In genomic region chr6:92848901-92849300, GRCh38 we compare ENCODE assay signal across 29 cellular contexts.
"Had no signal": no experiment of that assay in that cellular context is flagged by ENCODE, and none has a peak within 500 bp of the region (broad histone marks: within the 10 kb centered on the region; RNA-seq: fewer than 3 reads in every experiment).

No MANE protein-coding gene starts in this region.

- H3K36me3 ChIP-seq: ascending aorta, breast epithelium, cardiac muscle cell, colonic mucosa had no signal

- DNase-seq: activated CD4-positive, alpha-beta T cell treated with anti-CD3 and anti-CD28 coated beads for 1 hour; activated CD4-positive, alpha-beta T cell treated with anti-CD3 and anti-CD28 coated beads for 4 hours; activated CD4-positive, alpha-beta T cell treated with anti-CD3 and anti-CD28 coated beads, Interleukin-2, amount 10 ng/mL, durations not matched to agents 7 days and 5 days; activated CD4-positive, alpha-beta T cell treated with anti-CD3 and anti-CD28 coated beads, Interleukin-2, amount 50 U/mL, for 48 hours; activated CD8-positive, alpha-beta memory T cell treated with anti-CD3 and anti-CD28 coated beads for 24 hours; activated CD8-positive, alpha-beta T cell treated with anti-CD3 and anti-CD28 coated beads for 36 hours; activated effector memory CD4-positive, alpha-beta T cell treated with anti-CD3 and anti-CD28 coated beads, Interleukin-2, amount 50 U/mL, for 16 hours; activated naive CD4-positive, alpha-beta T cell treated with anti-CD3 and anti-CD28 coated beads, Interleukin-2, amount 10 ng/mL, durations not matched to agents 7 days and 5 days; activated naive CD8-positive, alpha-beta T cell treated with anti-CD3 and anti-CD28 coated beads, Interleukin-2, amount 10 ng/mL, durations not matched to agents 7 days and 5 days; activated T-cell treated with anti-CD3 and anti-CD28 coated beads, Interleukin-2, amount 50 U/mL, for 1 hour; activated T-cell treated with anti-CD3 and anti-CD28 coated beads, Interleukin-2, amount 50 U/mL, for 48 hours; central memory CD4-positive, alpha-beta T cell; cerebellar nuclear complex; colonic mucosa; effector CD8-positive, alpha-beta T cell; foreskin fibroblast; head of caudate nucleus; T-helper 1 cell; T-helper 17 cell; T1000 had no signal

- H3K4me3 Mint-ChIP-seq: activated CD4-positive, alpha-beta T cell treated with anti-CD3 and anti-CD28 coated beads, Interleukin-2, amount 10 ng/mL, durations not matched to agents 7 days and 5 days; activated CD8-positive, alpha-beta T cell treated with anti-CD3 and anti-CD28 coated beads for 36 hours; activated naive CD4-positive, alpha-beta T cell treated with anti-CD3 and anti-CD28 coated beads, Interleukin-2, amount 10 ng/mL, durations not matched to agents 7 days and 5 days; activated naive CD8-positive, alpha-beta T cell treated with anti-CD3 and anti-CD28 coated beads, Interleukin-2, amount 10 ng/mL, durations not matched to agents 7 days and 5 days; activated T-helper 1 cell treated with anti-CD3 and anti-CD28 coated beads, Interleukin-12 subunit alpha, Interleukin-12 subunit beta, Interleukin-2, Interleukin-4 antibody, amounts not matched to agents 30 ng/mL and 10 ng/mL and 1 ng/mL, durations not matched to agents 14 hours and 24 hours and 36 hours; brain; T-helper 17 cell; T-helper 2 cell treated with Interferon-gamma antibody and Interleukin-4, amounts not matched to agents 5 μg/mL and 100 μg/mL, for 36 hours had no signal

- H3K4me3 ChIP-seq: ascending aorta, breast epithelium, cardiac muscle cell, colonic mucosa had no signal

- H3K4me1 ChIP-seq: ascending aorta, breast epithelium, colonic mucosa had no signal

- H3K9me3 ChIP-seq: ascending aorta, breast epithelium, colonic mucosa had no signal

- H3K27me3 ChIP-seq: ascending aorta, breast epithelium, cardiac muscle cell, colonic mucosa had no signal

- H3K36me3 Mint-ChIP-seq: activated naive CD4-positive, alpha-beta T cell treated with anti-CD3 and anti-CD28 coated beads, Interleukin-2, amount 10 ng/mL, durations not matched to agents 7 days and 5 days; activated naive CD8-positive, alpha-beta T cell treated with anti-CD3 and anti-CD28 coated beads, Interleukin-2, amount 10 ng/mL, durations not matched to agents 7 days and 5 days; brain had no signal

- H3K4me1 Mint-ChIP-seq: activated CD4-positive, alpha-beta T cell treated with anti-CD3 and anti-CD28 coated beads, Interleukin-2, amount 10 ng/mL, durations not matched to agents 7 days and 5 days; activated naive CD4-positive, alpha-beta T cell treated with anti-CD3 and anti-CD28 coated beads, Interleukin-2, amount 10 ng/mL, durations not matched to agents 7 days and 5 days; activated naive CD8-positive, alpha-beta T cell treated with anti-CD3 and anti-CD28 coated beads, Interleukin-2, amount 10 ng/mL, durations not matched to agents 7 days and 5 days; brain; T-helper 17 cell had no signal

- H3K27ac ChIP-seq: ascending aorta, breast epithelium, cardiac muscle cell, colonic mucosa had no signal

- ATAC-seq: activated CD8-positive, alpha-beta T cell treated with anti-CD3 and anti-CD28 coated beads for 36 hours; activated naive CD4-positive, alpha-beta T cell treated with anti-CD3 and anti-CD28 coated beads, Interleukin-2, amount 50 U/mL, for 72 hours; esophagus mucosa; T-helper 17 cell had no signal

- H3K27ac Mint-ChIP-seq: activated CD4-positive, alpha-beta T cell treated with anti-CD3 and anti-CD28 coated beads, Interleukin-2, amount 10 ng/mL, durations not matched to agents 7 days and 5 days; activated CD8-positive, alpha-beta T cell treated with anti-CD3 and anti-CD28 coated beads for 36 hours; activated naive CD4-positive, alpha-beta T cell treated with anti-CD3 and anti-CD28 coated beads, Interleukin-2, amount 10 ng/mL, durations not matched to agents 7 days and 5 days; activated naive CD4-positive, alpha-beta T cell treated with anti-CD3 and anti-CD28 coated beads, Interleukin-2, amount 50 U/mL, for 72 hours; activated naive CD8-positive, alpha-beta T cell treated with anti-CD3 and anti-CD28 coated beads, Interleukin-2, amount 10 ng/mL, durations not matched to agents 7 days and 5 days; activated T-helper 1 cell treated with anti-CD3 and anti-CD28 coated beads, Interleukin-12 subunit alpha, Interleukin-12 subunit beta, Interleukin-2, Interleukin-4 antibody, amounts not matched to agents 30 ng/mL and 10 ng/mL and 1 ng/mL, durations not matched to agents 14 hours and 24 hours and 36 hours; activated T-helper 2 cell treated with anti-CD3 and anti-CD28 coated beads, Interferon-gamma antibody, Interleukin-2, Interleukin-4, amounts not matched to agents 10 μg/mL and 5 μg/mL and 100 μg/mL, durations not matched to agents 14 hours and 24 hours and 36 hours; brain; T-helper 17 cell; T-helper 2 cell treated with Interferon-gamma antibody and Interleukin-4, amounts not matched to agents 5 μg/mL and 100 μg/mL, for 36 hours had no signal

- H3K27me3 Mint-ChIP-seq: activated CD4-positive, alpha-beta T cell treated with anti-CD3 and anti-CD28 coated beads, Interleukin-2, amount 10 ng/mL, durations not matched to agents 7 days and 5 days; activated CD8-positive, alpha-beta T cell treated with anti-CD3 and anti-CD28 coated beads for 36 hours; activated naive CD4-positive, alpha-beta T cell treated with anti-CD3 and anti-CD28 coated beads, Interleukin-2, amount 10 ng/mL, durations not matched to agents 7 days and 5 days; activated naive CD8-positive, alpha-beta T cell treated with anti-CD3 and anti-CD28 coated beads, Interleukin-2, amount 10 ng/mL, durations not matched to agents 7 days and 5 days; T-helper 17 cell had no signal

- H3K9me3 Mint-ChIP-seq: activated naive CD4-positive, alpha-beta T cell treated with anti-CD3 and anti-CD28 coated beads, Interleukin-2, amount 10 ng/mL, durations not matched to agents 7 days and 5 days; activated naive CD8-positive, alpha-beta T cell treated with anti-CD3 and anti-CD28 coated beads, Interleukin-2, amount 10 ng/mL, durations not matched to agents 7 days and 5 days; activated T-helper 1 cell treated with anti-CD3 and anti-CD28 coated beads, Interleukin-12 subunit alpha, Interleukin-12 subunit beta, Interleukin-2, Interleukin-4 antibody, amounts not matched to agents 30 ng/mL and 10 ng/mL and 1 ng/mL, durations not matched to agents 14 hours and 24 hours and 36 hours; T-helper 2 cell treated with Interferon-gamma antibody and Interleukin-4, amounts not matched to agents 5 μg/mL and 100 μg/mL, for 36 hours had no signal
